Comparison of ENCODE assay signal across 13 cellular contexts in the genomic region with DNA sequence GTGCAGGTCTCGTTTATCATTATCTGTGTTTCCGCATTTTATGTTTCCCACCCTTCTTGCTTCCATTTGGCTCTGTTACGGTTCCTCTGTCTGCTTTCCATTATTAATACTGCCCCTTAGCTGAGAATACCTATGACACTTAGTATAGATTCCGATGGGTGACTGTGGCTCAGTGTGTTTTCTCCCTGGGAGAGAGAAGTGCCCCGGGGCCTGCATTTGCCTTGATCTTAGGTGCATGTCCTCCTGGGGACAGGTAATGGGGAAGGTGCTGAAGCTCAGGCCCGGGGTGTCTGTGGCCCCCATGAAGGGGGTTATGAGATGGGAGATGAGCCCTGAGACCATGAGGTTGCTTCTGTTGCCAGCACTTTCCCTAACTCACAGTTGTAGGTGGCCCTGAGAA. TPM values are rescaled to one million over a fixed set of nuclear protein-coding genes. Genes with fewer than 3 reads are reported as not detected.
DNase-seq lines count a peak whose midpoint lies in the region; ATAC-seq and TF ChIP-seq lines count a peak whose summit lies in the region.
"Had no signal": no experiment of that assay in that cellular context is flagged by ENCODE, and none has a peak within 500 bp of the region (broad histone marks: within the 10 kb centered on the region; RNA-seq: fewer than 3 reads in every experiment).

No MANE protein-coding gene starts in this region.

- H3K9me3 ChIP-seq in neuronal stem cell (replicated peaks in 1 of 2; ENCODE audit: control insufficient read depth in 2 of 2, insufficient read depth in 1 of 2, low read depth in 1 of 2, low read length in 2 of 2) (no peaks in the 10 kb centered on the region), tibial nerve (no peaks in the 10 kb centered on the region)
- H3K9me3 ChIP-seq: HAP-1 had no signal

- peak overlapping the region; percentile 21 for H3K18ac ChIP-seq in neuronal stem cell (ENCODE audit: low read length)

- TF ChIP-seq EP300 in tibial nerve (IDR thresholded peaks at IDR 0.05): no peak

- H3K23ac ChIP-seq in neuronal stem cell (ENCODE audit: low read depth, low read length, poor library complexity): no peak overlapping the region

- no peak for TF ChIP-seq CTCF in tibial nerve (IDR thresholded peaks at IDR 0.05)

- H3K27me3 ChIP-seq in neuronal stem cell (ENCODE audit: control insufficient read depth in 3 of 3, insufficient read depth in 3 of 3, low read depth in 1 of 3, low read length in 3 of 3) (peaks cover 0 to 6% (median 0%) of the 10 kb centered on the region in 3 experiments), tibial nerve (no peaks in the 10 kb centered on the region)

- no peak for TF ChIP-seq POLR2A in tibial nerve (IDR thresholded peaks at IDR 0.05)

- no peak overlapping the region for H4K8ac ChIP-seq in neuronal stem cell (ENCODE audit: low read depth, low read length)

- ATAC-seq in HG03571 (IDR thresholded peaks at IDR 0.05; ENCODE audit: unreplicated experiment): no peak

- H3K79me1 ChIP-seq in neuronal stem cell (ENCODE audit: low read depth, low read length): no peaks in the 10 kb centered on the region

- H3K9ac ChIP-seq in neuronal stem cell (ENCODE audit: low read depth, low read length, poor library complexity): no peak overlapping the region

- no peak overlapping the region for H2AFZ ChIP-seq in neuronal stem cell (ENCODE audit: low read length)

- peak overlapping the region; percentile 53 for H3K4ac ChIP-seq in neuronal stem cell (ENCODE audit: low read length)

- H3K4me2 ChIP-seq in neuronal stem cell (ENCODE audit: insufficient read depth, low read length, poor library complexity, severe bottlenecking): no peak overlapping the region

- H3K27ac ChIP-seq in neuronal stem cell (replicated peaks; ENCODE audit: low read length) (no peak overlapping the region), tibial nerve (no peak overlapping the region)
- H3K27ac ChIP-seq: 22Rv1 had no signal

- H2BK5ac ChIP-seq in neuronal stem cell (ENCODE audit: low read length): no peak overlapping the region

- H2BK15ac ChIP-seq in neuronal stem cell (ENCODE audit: low read length): no peak overlapping the region

- no peak overlapping the region for H4K91ac ChIP-seq in neuronal stem cell (ENCODE audit: low read depth, low read length, poor library complexity)

- no peak overlapping the region for H2AK5ac ChIP-seq in neuronal stem cell (ENCODE audit: low read depth, low read length)

- no CpG with 5 or more reads among the region's 6 CpGs for WGBS in neuronal stem cell (ENCODE audit: extremely low coverage in 2 of 2, insufficient read length in 2 of 2, insufficient replicate concordance in 1 of 2), 2 donors
- 91 to 92% methylated on average over 6 of the region's 6 CpGs for WGBS in tibial nerve, 2 donors

- no peak overlapping the region for H2BK12ac ChIP-seq in neuronal stem cell (ENCODE audit: low read length)

- peak overlapping the region; percentile 65 for H3K14ac ChIP-seq in neuronal stem cell (ENCODE audit: low read length)

- no peaks in the 10 kb centered on the region for H3K36me3 ChIP-seq in neuronal stem cell (replicated peaks in 1 of 2; ENCODE audit: control insufficient read depth in 2 of 2, insufficient read depth in 2 of 2, low read length in 2 of 2)
- H3K36me3 ChIP-seq in tibial nerve: no peaks in the 10 kb centered on the region
- H3K36me3 ChIP-seq: HAP-1 had no signal

- H2BK120ac ChIP-seq in neuronal stem cell (ENCODE audit: low read depth, low read length): no peak overlapping the region

- H3K4me3 ChIP-seq in neuronal stem cell (ENCODE audit: low read length in 2 of 2) (no peak overlapping the region), tibial nerve (no peak overlapping the region)
- H3K4me3 ChIP-seq: HAP-1 had no signal

- H3K4me1 ChIP-seq in neuronal stem cell (ENCODE audit: control insufficient read depth in 2 of 2, insufficient read depth in 1 of 2, low read depth in 1 of 2, low read length in 2 of 2) (peaks cover 4 to 8% of the 10 kb centered on the region in 2 donors), tibial nerve (peaks cover 0 to 6% (median 0%) of the 10 kb centered on the region in 4 donors)
- H3K4me1 ChIP-seq: HAP-1 had no signal

- DNase-seq in activated CD8-positive, alpha-beta memory T cell treated with anti-CD3 and anti-CD28 coated beads for 24 hours: peak; percentile 40
- no peak for DNase-seq in activated CD8-positive, alpha-beta memory T cell treated with anti-CD3 and anti-CD28 coated beads, Interleukin-2, amount 50 U/mL, for 48 hours
- DNase-seq in HuH-7.5 (ENCODE audit: low spot score): peak; percentile 4
- DNase-seq in neuronal stem cell (ENCODE audit: low spot score): no peak
- no peak for DNase-seq in tibial nerve (ENCODE audit: low spot score in 2 of 2)
- DNase-seq in inferior parietal cortex (ENCODE audit: extremely low spot score): no peak
- DNase-seq: CD4-positive, CD25-positive, alpha-beta regulatory T cell; GF-D8; GOT3; HFFc6 had no signal

RNA-seq across cellular contexts. Expression of gene PCSK6, which starts 43.4 kb away (rescaled TPM):
- polyA plus RNA-seq in neuronal stem cell (2013, experiment 1 of 2): 2.0 TPM
- 1.8 TPM for polyA plus RNA-seq in neuronal stem cell (2013, experiment 2 of 2)
- total RNA-seq in tibial nerve: 10 to 100 TPM in 3 of 4 donors, 1 to 10 TPM in 1; 8.5 to 27.0 (median 13.2) TPM
- total RNA-seq: HFFc6 had no signal

Comparison
In these comparisons a context has a peak if more than half of its experiments do, and no peak if none do; other contexts are left out.
1. DNase-seq: peak in activated CD8-positive, alpha-beta memory T cell treated with anti-CD3 and anti-CD28 coated beads for 24 hours (single experiment) and HuH-7.5 (single experiment); none in activated CD8-positive, alpha-beta memory T cell treated with anti-CD3 and anti-CD28 coated beads, Interleukin-2, amount 50 U/mL, for 48 hours (single experiment), neuronal stem cell (single experiment), tibial nerve (0 of 2) and inferior parietal cortex (single experiment).